8 cellular contexts compared by ENCODE assay signal in genomic region chr2:112541315-112542122, GRCh38. TPM values are rescaled to one million over a fixed set of nuclear protein-coding genes. Genes with fewer than 3 reads are reported as not detected.
DNase-seq lines count a peak whose midpoint lies in the region; ATAC-seq and TF ChIP-seq lines count a peak whose summit lies in the region.

No MANE protein-coding gene starts in this region.

- peak; percentile 7 to 59 for TF ChIP-seq POLR2A in adrenal gland (IDR thresholded peaks at IDR 0.05)

- H3K9ac ChIP-seq in HUES64 (ENCODE audit: low read depth, low read length) (peak overlapping the region; percentile 95), skeletal muscle tissue (ENCODE audit: low read depth in 1 of 3, low read length in 3 of 3) (peak overlapping the region; percentile 59 to 88 (median 65))

- H3K27me3 ChIP-seq in HUES64 (ENCODE audit: insufficient read depth, low read length) = no peaks in the 10 kb centered on the region
- H3K27me3 ChIP-seq in adrenal gland = no peaks in the 10 kb centered on the region
- H3K27me3 ChIP-seq in skeletal muscle tissue (ENCODE audit: control insufficient read depth in 3 of 3, insufficient read depth in 3 of 3, low read length in 3 of 3) = no peaks in the 10 kb centered on the region

- H3K9me3 ChIP-seq in HUES64 (ENCODE audit: insufficient read depth, low read depth, low read length) = no peaks in the 10 kb centered on the region
- no peaks in the 10 kb centered on the region for H3K9me3 ChIP-seq in adrenal gland (replicated peaks in 1 of 3)
- no peaks in the 10 kb centered on the region for H3K9me3 ChIP-seq in skeletal muscle tissue (ENCODE audit: control insufficient read depth in 3 of 3, low read length in 3 of 3)

- H3K36me3 ChIP-seq in HUES64 (ENCODE audit: insufficient read depth, low read length) = peaks cover 8% of the 10 kb centered on the region
- H3K36me3 ChIP-seq in adrenal gland (replicated peaks in 1 of 2) = no peaks in the 10 kb centered on the region
- H3K36me3 ChIP-seq in skeletal muscle tissue (ENCODE audit: control insufficient read depth in 3 of 3, insufficient read depth in 3 of 3, low read length in 3 of 3) = peaks cover 0 to 2% (median 0%) of the 10 kb centered on the region in 3 donors

- H3K27ac ChIP-seq in HUES64 (ENCODE audit: low read depth, low read length) (peak overlapping the region; percentile 94), adrenal gland (peak overlapping the region; percentile 68 to 95 (median 92)), skeletal muscle tissue (ENCODE audit: low read depth, low read length) (peak overlapping the region; percentile 80)

- 26% methylated on average over 33 of the region's 34 CpGs for WGBS in HUES64
- 15 to 31% (median 20%) methylated on average over 19 to 34 of the region's 34 CpGs for WGBS in adrenal gland, 4 donors

- H3K4me1 ChIP-seq in HUES64 (ENCODE audit: insufficient read depth, low read length) (peaks cover 3% of the 10 kb centered on the region; the same call in 1 of the 2 replicates), adrenal gland (replicated peaks in 1 of 2) (peaks cover 11 to 24% of the 10 kb centered on the region in 2 donors), skeletal muscle tissue (ENCODE audit: control insufficient read depth in 3 of 3, insufficient read depth in 3 of 3, low read length in 3 of 3) (peaks cover 12 to 25% (median 18%) of the 10 kb centered on the region in 3 donors)

- DNase-seq in EL = peak; percentile 71
- peak; percentile 71 for DNase-seq in SHP77 treated with DMSO at 0.1 percent for 48 hours (lab: John Stamatoyannopoulos, UW)
- DNase-seq in adrenal gland = peak; percentile 62 to 75 (median 69)
- peak; percentile 28 for DNase-seq in iPS DF 19.7 (ENCODE audit: low read depth, low spot score)
- DNase-seq in NCI-H1048 (lab: John Stamatoyannopoulos, UW) = no peak

- intact Hi-C loops in adrenal gland (cut with DNase I) = loop anchor here in 1 of 2 donors (5.0 kb wide), 1 partner anchor 59 kb away; the partner anchor contains the start of gene TTL

- ATAC-seq in GM21526 (IDR thresholded peaks at IDR 0.05; ENCODE audit: low FRiP score, unreplicated experiment) = peak; percentile 64

- H3K4me3 ChIP-seq in HUES64 (ENCODE audit: low read length) (peak overlapping the region; percentile 90), adrenal gland (peak overlapping the region; percentile 26 to 99 (median 80)), skeletal muscle tissue (ENCODE audit: low read length in 3 of 3) (peak overlapping the region; percentile 79 to 99 (median 95))

- no peak for TF ChIP-seq CTCF in adrenal gland (IDR thresholded peaks at IDR 0.05)

RNA-seq across cellular contexts. Expression of gene POLR1B, which starts 0.7 kb away (rescaled TPM):
- 26.0 TPM for polyA plus RNA-seq in HUES64 (2013, experiment 1 of 2)
- polyA plus RNA-seq in HUES64 (2013, experiment 2 of 2) = 18.1 TPM
- total RNA-seq in adrenal gland (10 to 100 TPM; 10.7 to 30.3 (median 20.6) TPM), skeletal muscle tissue (20.9 TPM)
- 10 to 100 TPM in 1 of 3 donors, 1 to 10 TPM in 2; 4.2 to 21.6 (median 6.8) TPM for polyA plus RNA-seq in adrenal gland

RNA-seq across cellular contexts. Expression of gene CHCHD5, which starts 42.9 kb away (rescaled TPM):
- 36.2 TPM for polyA plus RNA-seq in HUES64 (2013, experiment 1 of 2)
- 31.2 TPM for polyA plus RNA-seq in HUES64 (2013, experiment 2 of 2)
- total RNA-seq in adrenal gland (10 to 100 TPM; 19.1 to 56.5 (median 35.9) TPM), skeletal muscle tissue (10.4 TPM)
- 10 to 100 TPM in 2 of 3 donors, 1 to 10 TPM in 1; 8.9 to 34.3 (median 29.9) TPM for polyA plus RNA-seq in adrenal gland

RNA-seq across cellular contexts. Expression of gene TTL, which starts 59.6 kb away (rescaled TPM):
- 39.1 TPM for polyA plus RNA-seq in HUES64 (2013, experiment 1 of 2)
- polyA plus RNA-seq in HUES64 (2013, experiment 2 of 2) = 41.4 TPM
- total RNA-seq in adrenal gland (10 to 100 TPM in 7 of 8 donors, 1 to 10 TPM in 1; 6.3 to 24.5 (median 18.1) TPM), skeletal muscle tissue (15.1 TPM)
- 10 to 100 TPM in 2 of 3 donors, 1 to 10 TPM in 1; 9.7 to 17.5 (median 13.7) TPM for polyA plus RNA-seq in adrenal gland
